In the genomic region with DNA sequence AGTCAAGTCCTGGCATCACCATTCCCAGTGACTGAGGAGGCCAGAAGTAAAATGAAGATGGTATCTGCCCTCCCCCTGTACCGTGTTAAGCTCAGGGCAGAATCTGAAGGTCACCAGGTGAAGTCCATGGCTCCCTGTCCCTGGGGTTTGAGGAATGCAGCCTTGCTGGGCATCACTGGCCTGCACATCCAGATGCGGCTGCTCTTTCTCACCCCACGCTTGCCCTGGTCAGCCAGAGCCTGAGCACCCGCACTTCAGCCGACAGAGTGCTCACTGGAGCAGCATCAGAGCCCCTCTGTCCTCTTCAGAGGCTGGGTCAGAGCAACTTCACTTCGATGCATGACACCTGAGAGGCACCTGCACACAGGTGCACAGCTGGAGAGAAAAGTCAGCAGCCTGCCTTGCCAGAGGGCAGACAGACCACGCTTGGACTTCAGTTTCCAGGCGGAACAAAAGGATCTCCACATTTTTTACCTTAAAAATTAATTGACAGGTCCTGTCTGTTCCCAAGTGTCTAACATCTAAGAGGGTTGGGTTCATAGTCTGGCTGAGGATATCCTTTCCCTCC, we compare ENCODE assay signal across 23 cellular contexts.
"Had no signal": no experiment of that assay in that cellular context is flagged by ENCODE, and none has a peak within 500 bp of the region (broad histone marks: within the 10 kb centered on the region; RNA-seq: fewer than 3 reads in every experiment).

No MANE protein-coding gene starts in this region.

- H3K36me3 ChIP-seq: esophagus squamous epithelium, heart right ventricle, pancreas, right atrium auricular region, transverse colon had no signal

- DNase-seq: activated CD4-positive, alpha-beta T cell treated with anti-CD3 and anti-CD28 coated beads, Interleukin-2, amount 10 ng/mL, durations not matched to agents 7 days and 5 days; activated CD4-positive, CD25-positive, alpha-beta regulatory T cell treated with anti-CD3 and anti-CD28 coated beads, Interleukin-2, amount 50 U/mL, for 72 hours; activated CD8-positive, alpha-beta T cell treated with anti-CD3 and anti-CD28 coated beads for 36 hours; activated naive CD8-positive, alpha-beta T cell treated with anti-CD3 and anti-CD28 coated beads, Interleukin-2, amount 50 U/mL, for 24 hours; activated T-cell treated with anti-CD3 and anti-CD28 coated beads, Interleukin-2, amount 50 U/mL, for 48 hours; amygdala; effector CD8-positive, alpha-beta T cell; esophagus squamous epithelium; heart right ventricle; nephron progenitor cell; pancreas; psoas muscle; stimulated activated CD4-positive, alpha-beta T cell treated with anti-CD3 and anti-CD28 coated beads, Interleukin-15, amount 100 ng/mL, for 24 hours; stimulated activated CD4-positive, alpha-beta T cell treated with anti-CD3 and anti-CD28 coated beads, Interleukin-2, amount 100 ng/mL, for 24 hours; stimulated activated naive CD4-positive, alpha-beta T cell treated with Interleukin-2 at 50 U/mL for 16 hours; T-helper 2 cell; testis; transverse colon had no signal

- H3K4me3 Mint-ChIP-seq: activated CD4-positive, alpha-beta T cell treated with anti-CD3 and anti-CD28 coated beads, Interleukin-2, amount 10 ng/mL, durations not matched to agents 7 days and 5 days; activated CD8-positive, alpha-beta T cell treated with anti-CD3 and anti-CD28 coated beads for 36 hours; activated naive CD4-positive, alpha-beta T cell treated with anti-CD3 and anti-CD28 coated beads, Interleukin-2, amount 50 U/mL, for 24 hours; activated naive CD8-positive, alpha-beta T cell treated with anti-CD3 and anti-CD28 coated beads, Interleukin-2, amount 50 U/mL, for 24 hours; central memory CD8-positive, alpha-beta T cell; nephron progenitor cell had no signal

- H3K9me3 ChIP-seq: esophagus squamous epithelium, heart right ventricle, pancreas, psoas muscle, right atrium auricular region, testis, transverse colon had no signal

- H3K9me3 Mint-ChIP-seq: activated CD4-positive, alpha-beta T cell treated with anti-CD3 and anti-CD28 coated beads, Interleukin-2, amount 10 ng/mL, durations not matched to agents 7 days and 5 days; activated CD8-positive, alpha-beta T cell treated with anti-CD3 and anti-CD28 coated beads for 36 hours; activated naive CD4-positive, alpha-beta T cell treated with anti-CD3 and anti-CD28 coated beads, Interleukin-2, amount 50 U/mL, for 24 hours; activated naive CD8-positive, alpha-beta T cell treated with anti-CD3 and anti-CD28 coated beads, Interleukin-2, amount 50 U/mL, for 24 hours; activated T-helper 2 cell treated with anti-CD3 and anti-CD28 coated beads, Interferon-gamma antibody, Interleukin-2, Interleukin-4, amounts not matched to agents 10 μg/mL and 5 μg/mL and 100 μg/mL, durations not matched to agents 14 hours and 24 hours and 36 hours; central memory CD8-positive, alpha-beta T cell; nephron progenitor cell had no signal

- H3K27me3 Mint-ChIP-seq: activated naive CD4-positive, alpha-beta T cell treated with anti-CD3 and anti-CD28 coated beads, Interleukin-2, amount 50 U/mL, for 24 hours; central memory CD8-positive, alpha-beta T cell had no signal

- H3K27ac Mint-ChIP-seq: activated CD4-positive, alpha-beta T cell treated with anti-CD3 and anti-CD28 coated beads, Interleukin-2, amount 10 ng/mL, durations not matched to agents 7 days and 5 days; activated CD8-positive, alpha-beta T cell treated with anti-CD3 and anti-CD28 coated beads for 36 hours; activated naive CD4-positive, alpha-beta T cell treated with anti-CD3 and anti-CD28 coated beads, Interleukin-2, amount 50 U/mL, for 24 hours; activated naive CD8-positive, alpha-beta T cell treated with anti-CD3 and anti-CD28 coated beads, Interleukin-2, amount 50 U/mL, for 24 hours; activated T-helper 2 cell treated with anti-CD3 and anti-CD28 coated beads, Interferon-gamma antibody, Interleukin-2, Interleukin-4, amounts not matched to agents 10 μg/mL and 5 μg/mL and 100 μg/mL, durations not matched to agents 14 hours and 24 hours and 36 hours; nephron progenitor cell had no signal

- H3K27ac ChIP-seq: esophagus squamous epithelium, heart right ventricle, pancreas, psoas muscle, right atrium auricular region, testis, transverse colon had no signal

- H3K4me1 ChIP-seq: pancreas had no signal

- H3K36me3 Mint-ChIP-seq: activated naive CD4-positive, alpha-beta T cell treated with anti-CD3 and anti-CD28 coated beads, Interleukin-2, amount 50 U/mL, for 24 hours had no signal

- ATAC-seq: activated CD8-positive, alpha-beta T cell treated with anti-CD3 and anti-CD28 coated beads for 36 hours; activated naive CD8-positive, alpha-beta T cell treated with anti-CD3 and anti-CD28 coated beads, Interleukin-2, amount 50 U/mL, for 24 hours; heart right ventricle; psoas muscle had no signal

- H3K27me3 ChIP-seq: esophagus squamous epithelium, heart right ventricle, pancreas, right atrium auricular region, testis, transverse colon had no signal

- H3K4me3 ChIP-seq: esophagus squamous epithelium, heart right ventricle, lung, pancreas, psoas muscle, right atrium auricular region, testis, transverse colon had no signal

- H3K4me1 Mint-ChIP-seq: activated naive CD4-positive, alpha-beta T cell treated with anti-CD3 and anti-CD28 coated beads, Interleukin-2, amount 50 U/mL, for 24 hours; central memory CD8-positive, alpha-beta T cell had no signal
